18 cellular contexts compared by ENCODE assay signal in genomic region chr6:149314325-149314724, GRCh38. TPM values are rescaled to one million over a fixed set of nuclear protein-coding genes. Genes with fewer than 3 reads are reported as not detected.
A peak's percentile ranks its signal among the peaks of the same experiment; 100 is the strongest.
DNase-seq lines count a peak whose midpoint lies in the region; ATAC-seq and TF ChIP-seq lines count a peak whose summit lies in the region.
"Had no signal": no experiment of that assay in that cellular context is flagged by ENCODE, and none has a peak within 500 bp of the region (broad histone marks: within the 10 kb centered on the region; RNA-seq: fewer than 3 reads in every experiment).

No MANE protein-coding gene starts in this region.

- no peak overlapping the region for H3K27ac ChIP-seq in CD4-positive, alpha-beta T cell (ENCODE audit: low read depth, low read length)
- H3K27ac ChIP-seq in endodermal cell (ENCODE audit: low read depth, low read length) = no peak overlapping the region
- H3K27ac ChIP-seq: C4-2B had no signal

- ATAC-seq in CD4-positive, alpha-beta T cell (ENCODE audit: poor library complexity) = no peak
- ATAC-seq in GM21737 (IDR thresholded peaks at IDR 0.05; ENCODE audit: unreplicated experiment) = no peak
- ATAC-seq: GM12878, HCT116, HepG2 had no signal

- CTCF ChIA-PET in CD4-positive, alpha-beta T cell (lab: Charles Lee) = interaction anchor here (1.6 kb wide), 1 partner anchor 232 kb away, joined by 4 read pairs; no protein-coding TSS in a partner anchor

- H3K4me1 Mint-ChIP-seq in CD4-positive, alpha-beta T cell (ENCODE audit: low read depth) = peaks cover 24% of the 10 kb centered on the region
- H3K4me1 Mint-ChIP-seq in neural crest cell = peaks cover 15% of the 10 kb centered on the region
- peaks cover 11% of the 10 kb centered on the region for H3K4me1 Mint-ChIP-seq in endodermal cell

- H3K36me3 Mint-ChIP-seq in CD4-positive, alpha-beta T cell (ENCODE audit: low read depth) = peaks cover 9% of the 10 kb centered on the region
- no peaks in the 10 kb centered on the region for H3K36me3 Mint-ChIP-seq in neural crest cell (ENCODE audit: low read depth)
- H3K36me3 Mint-ChIP-seq in endodermal cell (ENCODE audit: low read depth) = no peaks in the 10 kb centered on the region
- H3K36me3 Mint-ChIP-seq: IgD-negative memory B cell had no signal

- TF ChIP-seq CTCF in CD4-positive, alpha-beta T cell (IDR thresholded peaks at IDR 0.05) = no peak
- no peak for TF ChIP-seq CTCF in neural crest cell (conservative IDR thresholded peaks at IDR 0.05)
- TF ChIP-seq CTCF in endodermal cell (conservative IDR thresholded peaks at IDR 0.05) = no peak

- no peaks in the 10 kb centered on the region for H3K9me3 ChIP-seq in CD4-positive, alpha-beta T cell (ENCODE audit: control insufficient read depth, low read length)
- H3K9me3 ChIP-seq in endodermal cell (ENCODE audit: control insufficient read depth, low read length) = no peaks in the 10 kb centered on the region

- no peak for DNase-seq in CD4-positive, alpha-beta T cell
- peak; percentile 87 for DNase-seq in DMS 273 treated with DMSO at 0.1 percent for 48 hours (lab: John Stamatoyannopoulos, UW)
- DNase-seq in NCI-H524 treated with DMSO at 0.1 percent for 48 hours (lab: John Stamatoyannopoulos, UW) = peak; percentile 95
- DNase-seq in neural crest cell (ENCODE audit: low read depth, low spot score) = no peak
- no peak for DNase-seq in HCEC 1CT
- no peak for DNase-seq in endodermal cell
- DNase-seq: ACHN; CD4-positive, alpha-beta memory T cell; DMS53; DND-41; EL; KBM-7 had no signal

- H3K9ac ChIP-seq in endodermal cell (ENCODE audit: extremely low read depth, low read length, poor library complexity, severe bottlenecking) = no peak overlapping the region

- peak overlapping the region; percentile 9 for H3K4me3 Mint-ChIP-seq in CD4-positive, alpha-beta T cell
- H3K4me3 Mint-ChIP-seq in neural crest cell (peak overlapping the region; percentile 52), endodermal cell (no peak overlapping the region)
- H3K4me3 Mint-ChIP-seq: CD4-positive, alpha-beta memory T cell had no signal

- no peaks in the 10 kb centered on the region for H3K36me3 ChIP-seq in endodermal cell (ENCODE audit: control insufficient read depth, insufficient read depth, low read length)

- H3K27ac Mint-ChIP-seq in CD4-positive, alpha-beta T cell = peak overlapping the region; percentile 37
- H3K27ac Mint-ChIP-seq in neural crest cell (ENCODE audit: unreplicated experiment) (no peak overlapping the region), endodermal cell (no peak overlapping the region)

- no peak overlapping the region for H3K4me3 ChIP-seq in endodermal cell (ENCODE audit: low read length)
- H3K4me3 ChIP-seq: GM12878 had no signal

- no peaks in the 10 kb centered on the region for H3K27me3 ChIP-seq in CD4-positive, alpha-beta T cell (ENCODE audit: control insufficient read depth, insufficient read depth, low read length)
- H3K27me3 ChIP-seq in endodermal cell (ENCODE audit: control insufficient read depth, insufficient read depth, low read length, poor library complexity, severe bottlenecking) = no peaks in the 10 kb centered on the region

- POLR2A ChIA-PET in CD4-positive, alpha-beta T cell (lab: Charles Lee) = interaction anchor here (0.6 to 1.2 kb wide), 2 partner anchors 10 to 161 kb away, joined by 3 read pairs; no protein-coding TSS in a partner anchor

- intact Hi-C loops in CD4-positive, alpha-beta T cell (cut with DNase I, micrococcal nuclease) = loop anchor here in 1 of 2 experiments (2.0 to 10.0 kb wide), 2 partner anchors 200 to 230 kb away; no protein-coding TSS in a partner anchor

- H3K27me3 Mint-ChIP-seq in CD4-positive, alpha-beta T cell = no peaks in the 10 kb centered on the region
- H3K27me3 Mint-ChIP-seq in neural crest cell (ENCODE audit: low read depth) = no peaks in the 10 kb centered on the region
- H3K27me3 Mint-ChIP-seq in endodermal cell (ENCODE audit: insufficient read depth) = peaks cover 10% of the 10 kb centered on the region
- H3K27me3 Mint-ChIP-seq: CD4-positive, alpha-beta memory T cell; IgD-negative memory B cell had no signal

- H3K4me1 ChIP-seq in endodermal cell (ENCODE audit: control insufficient read depth, insufficient read depth, low read length) = no peaks in the 10 kb centered on the region

- WGBS in endodermal cell (ENCODE audit: insufficient coverage in 1 of 2, insufficient read length in 1 of 2), 2 experiments = 90 to 96% methylated on average over 1 of the region's 1 CpG

- H3K9me3 Mint-ChIP-seq in CD4-positive, alpha-beta T cell = no peaks in the 10 kb centered on the region
- H3K9me3 Mint-ChIP-seq in neural crest cell (peaks cover 2% of the 10 kb centered on the region), endodermal cell (no peaks in the 10 kb centered on the region)
- H3K9me3 Mint-ChIP-seq: CD4-positive, alpha-beta memory T cell; IgD-negative memory B cell had no signal

RNA-seq across cellular contexts. Expression of gene TAB2, which starts 3.2 kb away (rescaled TPM):
- 100 to 1,000 TPM; 121 to 123 TPM for total RNA-seq in CD4-positive, alpha-beta T cell
- total RNA-seq in neural crest cell = 45.1 and 45.2 TPM in 2 replicates
- total RNA-seq in endodermal cell = 10 to 100 TPM; 51.1 to 54.8 TPM
- 63.9 TPM for polyA plus RNA-seq in endodermal cell (2013, experiment 1 of 2)
- 66.7 TPM for polyA plus RNA-seq in endodermal cell (2013, experiment 2 of 2)

Comparison
In these comparisons a context has a peak if more than half of its experiments do, and no peak if none do; other contexts are left out.
1. DNase-seq: peak in DMS 273 treated with DMSO at 0.1 percent for 48 hours (single experiment) and NCI-H524 treated with DMSO at 0.1 percent for 48 hours (single experiment); none in CD4-positive, alpha-beta T cell (0 of 10), neural crest cell (single experiment), HCEC 1CT (single experiment) and endodermal cell (single experiment).